24 cellular contexts compared by ENCODE assay signal in genomic region chr6:148653138-148653776, GRCh38.
A peak's percentile ranks its signal among the peaks of the same experiment; 100 is the strongest.
DNase-seq lines count a peak whose midpoint lies in the region; ATAC-seq, FAIRE-seq and TF ChIP-seq lines count a peak whose summit lies in the region.
"Had no signal": no experiment of that assay in that cellular context is flagged by ENCODE, and none has a peak within 500 bp of the region (broad histone marks: within the 10 kb centered on the region; RNA-seq: fewer than 3 reads in every experiment).

No MANE protein-coding gene starts in this region.

- DNase-seq in A673 (ENCODE audit: low spot score) (peak; percentile 12), NCI-H226 (peak; percentile 16), fibroblast of mammary gland (ENCODE audit: low read depth) (peak; percentile 47), DMS79 treated with DMSO at 0.1 percent for 48 hours (lab: John Stamatoyannopoulos, UW) (no peak)
- DNase-seq: activated naive CD8-positive, alpha-beta T cell treated with anti-CD3 and anti-CD28 coated beads for 36 hours; activated T-cell treated with anti-CD3 and anti-CD28 coated beads, Interleukin-2, amount 50 U/mL, for 72 hours; Calu3; hypothalamus; NCI-H1092; NCI-H2081; NCI-H774; stimulated activated CD4-positive, alpha-beta T cell treated with anti-CD3 and anti-CD28 coated beads, Interleukin-1b, Interleukin-23, amount 100 ng/mL, for 48 hours; stomach had no signal

- POLR2A ChIA-PET in A673 (lab: Charles Lee; ENCODE audit: low non-redundant PET), result no interaction called here

- H3K27me3 ChIP-seq in A673 (replicated peaks; ENCODE audit: insufficient read depth, low read depth, low read length, poor library complexity), result no peaks in the 10 kb centered on the region
- H3K27me3 ChIP-seq: stomach had no signal

- peak; percentile 15 for FAIRE-seq in G401.6 (lab: Jason Lieb, UNC)
- FAIRE-seq: GM12892 had no signal

- no TSS peak for BruUV-seq in A673 (replicated peaks; lab: Mats Ljungman, UMichigan)

- no peaks in the 10 kb centered on the region for H3K36me3 Mint-ChIP-seq in activated T-helper 17 cell treated with anti-CD3 and anti-CD28 coated beads, Interleukin-2, amount 50 U/mL, for 72 hours (ENCODE audit: low read depth)
- H3K36me3 Mint-ChIP-seq: type B pancreatic cell had no signal

- H3K36me3 ChIP-seq in A673 (ENCODE audit: insufficient read depth, low read length, poor library complexity, severe bottlenecking), result no peaks in the 10 kb centered on the region
- H3K36me3 ChIP-seq: HAP-1, stomach had no signal

- no peak overlapping the region for H3K27ac Mint-ChIP-seq in activated T-helper 17 cell treated with anti-CD3 and anti-CD28 coated beads, Interleukin-2, amount 50 U/mL, for 72 hours
- H3K27ac Mint-ChIP-seq: activated naive CD8-positive, alpha-beta T cell treated with anti-CD3 and anti-CD28 coated beads for 36 hours; activated T-cell treated with anti-CD3 and anti-CD28 coated beads, Interleukin-2, amount 50 U/mL, for 72 hours; brain; IgD-negative memory B cell; natural killer cell treated with Interleukin-12 subunit alpha and Interleukin-12 subunit beta and Interleukin-15 and Interleukin-18, amount 100 ng/mL, for 72 hours; type B pancreatic cell had no signal

- no peaks in the 10 kb centered on the region for H3K4me1 ChIP-seq in A673 (ENCODE audit: insufficient read depth, low read length, poor library complexity, severe bottlenecking)
- H3K4me1 ChIP-seq: HAP-1 had no signal

- intact Hi-C loops in A673 (cut with micrococcal nuclease; ENCODE audit: unreplicated experiment), result no loop called here

- peaks cover 17% of the 10 kb centered on the region for H3K27me3 Mint-ChIP-seq in activated T-helper 17 cell treated with anti-CD3 and anti-CD28 coated beads, Interleukin-2, amount 50 U/mL, for 72 hours
- H3K27me3 Mint-ChIP-seq: brain, IgD-negative memory B cell had no signal

- TF ChIP-seq CTCF in A673 (conservative IDR thresholded peaks at IDR 0.05; ENCODE audit: low read depth, low read length), result no peak
- no peak for TF ChIP-seq CTCF in fibroblast of mammary gland (conservative IDR thresholded peaks at IDR 0.05; ENCODE audit: control insufficient read depth, insufficient read depth, low read depth, low read length)

- H3K4me3 Mint-ChIP-seq in activated T-helper 17 cell treated with anti-CD3 and anti-CD28 coated beads, Interleukin-2, amount 50 U/mL, for 72 hours, result no peak overlapping the region
- H3K4me3 Mint-ChIP-seq: activated naive CD8-positive, alpha-beta T cell treated with anti-CD3 and anti-CD28 coated beads for 36 hours; activated T-cell treated with anti-CD3 and anti-CD28 coated beads, Interleukin-2, amount 50 U/mL, for 72 hours; brain; IgD-negative memory B cell; natural killer cell treated with Interleukin-12 subunit alpha and Interleukin-12 subunit beta and Interleukin-15 and Interleukin-18, amount 100 ng/mL, for 72 hours; type B pancreatic cell had no signal

- no peak overlapping the region for H3K27ac ChIP-seq in A673 (ENCODE audit: low read depth, low read length, poor library complexity, severe bottlenecking)
- H3K27ac ChIP-seq: stomach had no signal

- peaks cover 3% of the 10 kb centered on the region for H3K9me3 Mint-ChIP-seq in activated T-helper 17 cell treated with anti-CD3 and anti-CD28 coated beads, Interleukin-2, amount 50 U/mL, for 72 hours
- H3K9me3 Mint-ChIP-seq: natural killer cell treated with Interleukin-12 subunit alpha and Interleukin-12 subunit beta and Interleukin-15 and Interleukin-18, amount 100 ng/mL, for 72 hours had no signal

- no peak overlapping the region for H3K4me3 ChIP-seq in A673 (ENCODE audit: low read depth, low read length, poor library complexity, severe bottlenecking)
- H3K4me3 ChIP-seq in fibroblast of mammary gland (ENCODE audit: control insufficient read depth, low read depth, low read length), result no peak overlapping the region
- H3K4me3 ChIP-seq: HAP-1, stomach had no signal

- no peaks in the 10 kb centered on the region for H3K4me1 Mint-ChIP-seq in activated T-helper 17 cell treated with anti-CD3 and anti-CD28 coated beads, Interleukin-2, amount 50 U/mL, for 72 hours
- H3K4me1 Mint-ChIP-seq: activated naive CD8-positive, alpha-beta T cell treated with anti-CD3 and anti-CD28 coated beads for 36 hours; brain had no signal

- no peak for ATAC-seq in activated T-helper 17 cell treated with anti-CD3 and anti-CD28 coated beads, Interleukin-2, amount 50 U/mL, for 72 hours (replicated peaks)
- no peak for ATAC-seq in GM18511 (IDR thresholded peaks at IDR 0.05; ENCODE audit: unreplicated experiment)
- ATAC-seq in HG03025 (IDR thresholded peaks at IDR 0.05; ENCODE audit: low FRiP score, unreplicated experiment), result no peak
- ATAC-seq: activated T-cell treated with anti-CD3 and anti-CD28 coated beads, Interleukin-2, amount 50 U/mL, for 72 hours; natural killer cell treated with Interleukin-12 subunit alpha and Interleukin-12 subunit beta and Interleukin-15 and Interleukin-18, amount 100 ng/mL, for 72 hours; Panc1 had no signal

- H3K9me3 ChIP-seq in A673 (ENCODE audit: low read depth, low read length, poor library complexity, severe bottlenecking), result peaks cover 27% of the 10 kb centered on the region
- H3K9me3 ChIP-seq: stomach had no signal

- CTCF ChIA-PET in A673 (lab: Charles Lee), result no interaction called here
